ENCODE assay signal across 14 cellular contexts in genomic region chr16:84907575-84907974, GRCh38.
A peak's percentile ranks its signal among the peaks of the same experiment; 100 is the strongest.
DNase-seq lines count a peak whose midpoint lies in the region; ATAC-seq, FAIRE-seq and TF ChIP-seq lines count a peak whose summit lies in the region.
"Had no signal": no experiment of that assay in that cellular context is flagged by ENCODE, and none has a peak within 500 bp of the region (broad histone marks: within the 10 kb centered on the region; RNA-seq: fewer than 3 reads in every experiment).

No MANE protein-coding gene starts in this region.

- H3K36me3 ChIP-seq in astrocyte (ENCODE audit: insufficient read depth, low read length) (no peaks in the 10 kb centered on the region), sigmoid colon (peaks cover 0 to 54% (median 31%) of the 10 kb centered on the region in 4 donors)

- FAIRE-seq in astrocyte (lab: Jason Lieb, UNC), result no peak
- FAIRE-seq: RCC 7860 had no signal

- H3K4me2 ChIP-seq in astrocyte (ENCODE audit: low read length), result no peak overlapping the region

- peaks cover 0 to 2% (median 0%) of the 10 kb centered on the region in 7 donors for H3K9me3 Mint-ChIP-seq in CD14-positive monocyte
- no peaks in the 10 kb centered on the region for H3K9me3 Mint-ChIP-seq in astrocyte (ENCODE audit: unreplicated experiment)
- H3K9me3 Mint-ChIP-seq in stimulated activated naive CD8-positive, alpha-beta T cell treated with anti-CD3 and anti-CD28 coated beads, Interleukin-15, amount 100 ng/mL, for 72 hours, result no peaks in the 10 kb centered on the region
- H3K9me3 Mint-ChIP-seq: activated naive CD8-positive, alpha-beta T cell treated with anti-CD3 and anti-CD28 coated beads, Interleukin-2, amount 10 ng/mL, durations not matched to agents 7 days and 5 days had no signal

- H3K27ac Mint-ChIP-seq in CD14-positive monocyte (peak overlapping the region; percentile 72 to 80 (median 76)), astrocyte (ENCODE audit: unreplicated experiment) (no peak overlapping the region)
- H3K27ac Mint-ChIP-seq in stimulated activated naive CD8-positive, alpha-beta T cell treated with anti-CD3 and anti-CD28 coated beads, Interleukin-15, amount 100 ng/mL, for 72 hours, result no peak overlapping the region
- H3K27ac Mint-ChIP-seq: activated naive CD8-positive, alpha-beta T cell treated with anti-CD3 and anti-CD28 coated beads, Interleukin-2, amount 10 ng/mL, durations not matched to agents 7 days and 5 days; CD4-positive, CD25-positive, alpha-beta regulatory T cell had no signal

- H3K4me1 ChIP-seq in astrocyte (ENCODE audit: insufficient read depth, low read length) (no peaks in the 10 kb centered on the region), sigmoid colon (no peaks in the 10 kb centered on the region)

- no peak for TF ChIP-seq CTCF in CD14-positive monocyte (IDR thresholded peaks at IDR 0.05)
- TF ChIP-seq CTCF in astrocyte (IDR thresholded peaks at IDR 0.05; ENCODE audit: insufficient read depth, low read depth, low read length), result no peak
- no peak for TF ChIP-seq CTCF in sigmoid colon (IDR thresholded peaks at IDR 0.05)

- H3K4me3 Mint-ChIP-seq in CD14-positive monocyte (peak overlapping the region in 1 of 2 donors; percentile 50), astrocyte (ENCODE audit: unreplicated experiment) (no peak overlapping the region)
- no peak overlapping the region for H3K4me3 Mint-ChIP-seq in stimulated activated naive CD8-positive, alpha-beta T cell treated with anti-CD3 and anti-CD28 coated beads, Interleukin-15, amount 100 ng/mL, for 72 hours
- H3K4me3 Mint-ChIP-seq: activated naive CD8-positive, alpha-beta T cell treated with anti-CD3 and anti-CD28 coated beads, Interleukin-2, amount 10 ng/mL, durations not matched to agents 7 days and 5 days; CD4-positive, CD25-positive, alpha-beta regulatory T cell had no signal

- H3K9me3 ChIP-seq in astrocyte (ENCODE audit: insufficient read depth, low read depth, low read length) (no peaks in the 10 kb centered on the region), sigmoid colon (no peaks in the 10 kb centered on the region)

- H3K79me2 ChIP-seq in astrocyte (ENCODE audit: insufficient read depth, low read length), result no peaks in the 10 kb centered on the region

- DNase-seq in CD14-positive monocyte (ENCODE audit: low spot score), result no peak
- DNase-seq in astrocyte (ENCODE audit: low read depth), result peak; percentile 83
- peak; percentile 48 for DNase-seq in left cardiac atrium
- DNase-seq in sigmoid colon, result peak; percentile 83
- no peak for DNase-seq in stimulated activated CD4-positive, alpha-beta T cell treated with anti-CD3 and anti-CD28 coated beads, Interleukin-4, amount 100 ng/mL, for 4 hours
- no peak for DNase-seq in NCI-H187 treated with DMSO at 0.1 percent for 48 hours (lab: John Stamatoyannopoulos, UW)
- DNase-seq in stimulated activated naive CD8-positive, alpha-beta T cell treated with anti-CD3 and anti-CD28 coated beads, Interleukin-15, Interleukin-2, amounts not matched to agents 100 U/mL and 50 U/mL, for 24 hours, result no peak
- no peak for DNase-seq in stimulated activated naive CD8-positive, alpha-beta T cell treated with anti-CD3 and anti-CD28 coated beads, Interleukin-15, amount 100 ng/mL, for 72 hours
- DNase-seq: activated naive CD8-positive, alpha-beta T cell treated with anti-CD3 and anti-CD28 coated beads, Interleukin-2, amount 10 ng/mL, durations not matched to agents 7 days and 5 days; CD4-positive, CD25-positive, alpha-beta regulatory T cell; NCI-H446; T1000 had no signal

- H3K4me1 Mint-ChIP-seq in CD14-positive monocyte, result peaks cover 66% of the 10 kb centered on the region
- peaks cover 12% of the 10 kb centered on the region for H3K4me1 Mint-ChIP-seq in astrocyte (ENCODE audit: low read depth, unreplicated experiment)
- H3K4me1 Mint-ChIP-seq in stimulated activated naive CD8-positive, alpha-beta T cell treated with anti-CD3 and anti-CD28 coated beads, Interleukin-15, amount 100 ng/mL, for 72 hours, result peaks cover 4% of the 10 kb centered on the region
- H3K4me1 Mint-ChIP-seq: activated naive CD8-positive, alpha-beta T cell treated with anti-CD3 and anti-CD28 coated beads, Interleukin-2, amount 10 ng/mL, durations not matched to agents 7 days and 5 days had no signal

- intact Hi-C loops in CD14-positive monocyte (cut with micrococcal nuclease) (no loop called here), left cardiac atrium (cut with DNase I) (no loop called here), sigmoid colon (cut with DNase I) (no loop called here)

- TF ChIP-seq POLR2A in sigmoid colon (IDR thresholded peaks at IDR 0.05), result no peak

- H3K27me3 ChIP-seq in astrocyte (ENCODE audit: insufficient read depth, low read length) (no peaks in the 10 kb centered on the region), sigmoid colon (no peaks in the 10 kb centered on the region)

- peaks cover 26 to 51% of the 10 kb centered on the region in 2 donors for H3K36me3 Mint-ChIP-seq in CD14-positive monocyte
- H3K36me3 Mint-ChIP-seq in astrocyte (ENCODE audit: low read depth, unreplicated experiment), result no peaks in the 10 kb centered on the region
- H3K36me3 Mint-ChIP-seq: activated naive CD8-positive, alpha-beta T cell treated with anti-CD3 and anti-CD28 coated beads, Interleukin-2, amount 10 ng/mL, durations not matched to agents 7 days and 5 days; CD4-positive, CD25-positive, alpha-beta regulatory T cell had no signal

- no peak for TF ChIP-seq EP300 in sigmoid colon (IDR thresholded peaks at IDR 0.05)

- H3K27me3 Mint-ChIP-seq in CD14-positive monocyte (ENCODE audit: low read depth in 3 of 3) (peaks cover 2 to 9% (median 4%) of the 10 kb centered on the region in 3 donors), astrocyte (ENCODE audit: low read depth, unreplicated experiment) (peaks cover 24% of the 10 kb centered on the region)
- H3K27me3 Mint-ChIP-seq in stimulated activated naive CD8-positive, alpha-beta T cell treated with anti-CD3 and anti-CD28 coated beads, Interleukin-15, amount 100 ng/mL, for 72 hours, result no peaks in the 10 kb centered on the region

- no peak overlapping the region for H3K9ac ChIP-seq in astrocyte (ENCODE audit: low read length)

- H3K4me3 ChIP-seq in astrocyte (ENCODE audit: insufficient read depth, low read depth, low read length) (no peak overlapping the region), sigmoid colon (no peak overlapping the region)
- H3K4me3 ChIP-seq: skin epidermis had no signal

- H3K27ac ChIP-seq in astrocyte (ENCODE audit: low read depth, low read length) (no peak overlapping the region), sigmoid colon (peak overlapping the region in 2 of 4 donors; percentile 1 to 34)
- H3K27ac ChIP-seq: skin epidermis had no signal

- peak; percentile 65 for ATAC-seq in left cardiac atrium
- ATAC-seq in stimulated activated naive CD8-positive, alpha-beta T cell treated with anti-CD3 and anti-CD28 coated beads, Interleukin-15, Interleukin-2, amounts not matched to agents 100 U/mL and 50 U/mL, for 24 hours, result no peak
- no peak for ATAC-seq in stimulated activated naive CD8-positive, alpha-beta T cell treated with anti-CD3 and anti-CD28 coated beads, Interleukin-15, amount 100 ng/mL, for 72 hours

- H4K20me1 ChIP-seq in astrocyte (ENCODE audit: insufficient read depth, low read length), result no peaks in the 10 kb centered on the region

- WGBS in sigmoid colon, 2 donors, result 58 to 82% methylated on average over 12 of the region's 12 CpGs

- no peak overlapping the region for H2AFZ ChIP-seq in astrocyte (ENCODE audit: low read depth, low read length)

Comparison
In these comparisons a context has a peak if more than half of its experiments do, and no peak if none do; other contexts are left out.
1. DNase-seq: peak in astrocyte (single experiment), left cardiac atrium (single experiment) and sigmoid colon (single experiment); none in CD14-positive monocyte (single experiment), stimulated activated CD4-positive, alpha-beta T cell treated with anti-CD3 and anti-CD28 coated beads, Interleukin-4, amount 100 ng/mL, for 4 hours (0 of 2), NCI-H187 treated with DMSO at 0.1 percent for 48 hours (single experiment), stimulated activated naive CD8-positive, alpha-beta T cell treated with anti-CD3 and anti-CD28 coated beads, Interleukin-15, Interleukin-2, amounts not matched to agents 100 U/mL and 50 U/mL, for 24 hours (single experiment) and stimulated activated naive CD8-positive, alpha-beta T cell treated with anti-CD3 and anti-CD28 coated beads, Interleukin-15, amount 100 ng/mL, for 72 hours (0 of 2).
2. H3K27ac Mint-ChIP-seq: peak in CD14-positive monocyte (7 of 7); none in astrocyte (single experiment) and stimulated activated naive CD8-positive, alpha-beta T cell treated with anti-CD3 and anti-CD28 coated beads, Interleukin-15, amount 100 ng/mL, for 72 hours (0 of 2).
3. ATAC-seq: peak in left cardiac atrium (2 of 2); none in stimulated activated naive CD8-positive, alpha-beta T cell treated with anti-CD3 and anti-CD28 coated beads, Interleukin-15, Interleukin-2, amounts not matched to agents 100 U/mL and 50 U/mL, for 24 hours (single experiment) and stimulated activated naive CD8-positive, alpha-beta T cell treated with anti-CD3 and anti-CD28 coated beads, Interleukin-15, amount 100 ng/mL, for 72 hours (single experiment).